Comparison of ENCODE assay signal across 6 cellular contexts in genomic region chr15:34114215-34114614, GRCh38.
"Had no signal": no experiment of that assay in that cellular context is flagged by ENCODE, and none has a peak within 500 bp of the region (broad histone marks: within the 10 kb centered on the region; RNA-seq: fewer than 3 reads in every experiment).

No MANE protein-coding gene starts in this region.

- H3K4me1 Mint-ChIP-seq: IgD-negative memory B cell had no signal

- ATAC-seq: K562 had no signal

- H3K27ac Mint-ChIP-seq: IgD-negative memory B cell had no signal

- H3K4me3 Mint-ChIP-seq: IgD-negative memory B cell had no signal

- DNase-seq: IMR-90, KBM-7 had no signal

- H3K36me3 Mint-ChIP-seq: IgD-negative memory B cell had no signal

- FAIRE-seq: HTR-8/SVneo, K562 had no signal

- H3K9me3 Mint-ChIP-seq: IgD-negative memory B cell had no signal

- H3K4me3 ChIP-seq: K562 had no signal

- H3K27ac ChIP-seq: HL-60 had no signal
